20 cellular contexts compared by ENCODE assay signal in genomic region chr2:1115843-1116539, GRCh38.
"Had no signal": no experiment of that assay in that cellular context is flagged by ENCODE, and none has a peak within 500 bp of the region (broad histone marks: within the 10 kb centered on the region; RNA-seq: fewer than 3 reads in every experiment).

No MANE protein-coding gene starts in this region.

- H3K27ac Mint-ChIP-seq: activated naive CD8-positive, alpha-beta T cell treated with anti-CD3 and anti-CD28 coated beads, Interleukin-2, amount 10 ng/mL, durations not matched to agents 7 days and 5 days; dendritic cell treated with granulocyte-macrophage colony-stimulating factor and Interleukin-4, amounts not matched to agents 40 ng/mL and 50 ng/mL, for 4 days; type B pancreatic cell had no signal

- H3K4me3 Mint-ChIP-seq: activated naive CD8-positive, alpha-beta T cell treated with anti-CD3 and anti-CD28 coated beads, Interleukin-2, amount 10 ng/mL, durations not matched to agents 7 days and 5 days; dendritic cell treated with granulocyte-macrophage colony-stimulating factor and Interleukin-4, amounts not matched to agents 40 ng/mL and 50 ng/mL, for 4 days; neural crest cell; type B pancreatic cell had no signal

- DNase-seq: activated CD4-positive, alpha-beta T cell treated with anti-CD3 and anti-CD28 coated beads for 1 hour; activated naive CD8-positive, alpha-beta T cell treated with anti-CD3 and anti-CD28 coated beads, Interleukin-2, amount 10 ng/mL, durations not matched to agents 7 days and 5 days; activated T-cell treated with anti-CD3 and anti-CD28 coated beads, Interleukin-2, amount 50 U/mL, for 1 hour; effector CD8-positive, alpha-beta T cell; foreskin keratinocyte; left lung; naive B cell; small intestine; stimulated activated CD4-positive, alpha-beta T cell treated with anti-CD3 and anti-CD28 coated beads, Interleukin-15, amount 100 ng/mL, for 24 hours; stimulated activated CD8-positive, alpha-beta memory T cell treated with anti-CD3 and anti-CD28 coated beads, Interleukin-4, amount 100 ng/mL, for 48 hours; stimulated activated naive CD4-positive, alpha-beta T cell; T-helper 9 cell had no signal

- H3K36me3 ChIP-seq: cardiac muscle cell, left lung, thoracic aorta, vagina had no signal

- H3K9me3 ChIP-seq: thoracic aorta, vagina had no signal

- FAIRE-seq: small intestine had no signal

- H3K27me3 Mint-ChIP-seq: activated naive CD8-positive, alpha-beta T cell treated with anti-CD3 and anti-CD28 coated beads, Interleukin-2, amount 10 ng/mL, durations not matched to agents 7 days and 5 days; dendritic cell treated with granulocyte-macrophage colony-stimulating factor and Interleukin-4, amounts not matched to agents 40 ng/mL and 50 ng/mL, for 4 days had no signal

- H3K4me3 ChIP-seq: cardiac muscle cell, left lung, lung, thoracic aorta, vagina had no signal

- H3K27ac ChIP-seq: cardiac muscle cell, foreskin keratinocyte, left lung, thoracic aorta, vagina had no signal

- H3K27me3 ChIP-seq: cardiac muscle cell, foreskin keratinocyte, left lung, vagina had no signal

- H3K36me3 Mint-ChIP-seq: type B pancreatic cell had no signal

- H3K4me1 ChIP-seq: foreskin keratinocyte, left lung, vagina had no signal

- ATAC-seq: foreskin keratinocyte, left lung, sciatic nerve had no signal

- H3K4me1 Mint-ChIP-seq: activated naive CD8-positive, alpha-beta T cell treated with anti-CD3 and anti-CD28 coated beads, Interleukin-2, amount 10 ng/mL, durations not matched to agents 7 days and 5 days; neural crest cell had no signal
